Comparison of ENCODE assay signal across 8 cellular contexts in genomic region chr4:61200991-61201526, GRCh38. TPM values are rescaled to one million over a fixed set of nuclear protein-coding genes. Genes with fewer than 3 reads are reported as not detected.
DNase-seq lines count a peak whose midpoint lies in the region; ATAC-seq and TF ChIP-seq lines count a peak whose summit lies in the region.

No MANE protein-coding gene starts in this region.

- no peak for ATAC-seq in stimulated activated naive B cell treated with anti-CD40 and anti-IgM and Interleukin-4, amounts not matched to agents 10 μg/mL and 1 μg/mL and 100 μg/mL, for 72 hours (replicated peaks)
- ATAC-seq in activated T-cell treated with anti-CD3 and anti-CD28 coated beads, Interleukin-2, amount 50 U/mL, for 4 hours, result no peak

- peaks cover 40% of the 10 kb centered on the region for H3K4me1 Mint-ChIP-seq in brain
- H3K4me1 Mint-ChIP-seq in stimulated activated naive B cell treated with anti-CD40 and anti-IgM and Interleukin-4, amounts not matched to agents 10 μg/mL and 1 μg/mL and 100 μg/mL, for 72 hours, result peaks cover 7 to 16% of the 10 kb centered on the region in 2 donors
- H3K4me1 Mint-ChIP-seq in activated T-cell treated with anti-CD3 and anti-CD28 coated beads, Interleukin-2, amount 50 U/mL, for 4 hours (ENCODE audit: low read depth), result peaks cover 2% of the 10 kb centered on the region

- peaks cover 83% of the 10 kb centered on the region for H3K27me3 Mint-ChIP-seq in brain
- peaks cover 53 to 63% of the 10 kb centered on the region in 2 donors for H3K27me3 Mint-ChIP-seq in stimulated activated naive B cell treated with anti-CD40 and anti-IgM and Interleukin-4, amounts not matched to agents 10 μg/mL and 1 μg/mL and 100 μg/mL, for 72 hours
- H3K27me3 Mint-ChIP-seq in activated T-cell treated with anti-CD3 and anti-CD28 coated beads, Interleukin-2, amount 50 U/mL, for 4 hours (ENCODE audit: low read depth), result peaks cover 43% of the 10 kb centered on the region

- TF ChIP-seq CTCF in brain (conservative IDR thresholded peaks at IDR 0.05), result no peak

- H3K9me3 Mint-ChIP-seq in brain, result peaks cover 0 to 4% (median 0%) of the 10 kb centered on the region in 5 experiments
- no peaks in the 10 kb centered on the region for H3K9me3 Mint-ChIP-seq in stimulated activated naive B cell treated with anti-CD40 and anti-IgM and Interleukin-4, amounts not matched to agents 10 μg/mL and 1 μg/mL and 100 μg/mL, for 72 hours
- H3K9me3 Mint-ChIP-seq in activated T-cell treated with anti-CD3 and anti-CD28 coated beads, Interleukin-2, amount 50 U/mL, for 4 hours, result peaks cover 9% of the 10 kb centered on the region

- H3K4me3 Mint-ChIP-seq in brain, result peak overlapping the region; percentile 93 to 99 (median 97)
- no peak overlapping the region for H3K4me3 Mint-ChIP-seq in stimulated activated naive B cell treated with anti-CD40 and anti-IgM and Interleukin-4, amounts not matched to agents 10 μg/mL and 1 μg/mL and 100 μg/mL, for 72 hours
- H3K4me3 Mint-ChIP-seq in activated T-cell treated with anti-CD3 and anti-CD28 coated beads, Interleukin-2, amount 50 U/mL, for 4 hours, result no peak overlapping the region

- H3K36me3 Mint-ChIP-seq in brain, result no peaks in the 10 kb centered on the region
- H3K36me3 Mint-ChIP-seq in stimulated activated naive B cell treated with anti-CD40 and anti-IgM and Interleukin-4, amounts not matched to agents 10 μg/mL and 1 μg/mL and 100 μg/mL, for 72 hours, result peaks cover 0 to 6% of the 10 kb centered on the region in 2 donors
- H3K36me3 Mint-ChIP-seq in activated T-cell treated with anti-CD3 and anti-CD28 coated beads, Interleukin-2, amount 50 U/mL, for 4 hours (ENCODE audit: insufficient read depth), result no peaks in the 10 kb centered on the region

- peak overlapping the region; percentile 78 to 97 (median 96) for H3K27ac Mint-ChIP-seq in brain
- H3K27ac Mint-ChIP-seq in stimulated activated naive B cell treated with anti-CD40 and anti-IgM and Interleukin-4, amounts not matched to agents 10 μg/mL and 1 μg/mL and 100 μg/mL, for 72 hours, result peak overlapping the region; percentile 75

- peak; percentile 28 to 55 for DNase-seq in NCI-H524 (lab: John Stamatoyannopoulos, UW)
- DNase-seq in NCI-H524 treated with DMSO at 0.1 percent for 48 hours (lab: John Stamatoyannopoulos, UW), result no peak
- peak; percentile 27 for DNase-seq in iPS-NIHi7 (ENCODE audit: extremely low spot score)
- no peak for DNase-seq in stimulated activated naive B cell treated with anti-CD40 and anti-IgM and Interleukin-4, amounts not matched to agents 10 μg/mL and 1 μg/mL and 100 μg/mL, for 72 hours
- DNase-seq in COLO829 (ENCODE audit: low spot score), result no peak
- no peak for DNase-seq in activated T-cell treated with anti-CD3 and anti-CD28 coated beads, Interleukin-2, amount 50 U/mL, for 4 hours
- DNase-seq in NCI-H1436 (lab: John Stamatoyannopoulos, UW), result no peak

RNA-seq across cellular contexts. Expression of gene ADGRL3, which starts 0.9 kb away (rescaled TPM):
- 10.6 TPM for polyA plus RNA-seq in brain (ENCODE audit: insufficient read depth, low read depth, low replicate concordance)
- total RNA-seq in activated T-cell treated with anti-CD3 and anti-CD28 coated beads, Interleukin-2, amount 50 U/mL, for 4 hours, result not detected

Comparison
In these comparisons a context has a peak if more than half of its experiments do, and no peak if none do; other contexts are left out.
1. DNase-seq: peak in NCI-H524 (2 of 2) and iPS-NIHi7 (single experiment); none in NCI-H524 treated with DMSO at 0.1 percent for 48 hours (single experiment), stimulated activated naive B cell treated with anti-CD40 and anti-IgM and Interleukin-4, amounts not matched to agents 10 μg/mL and 1 μg/mL and 100 μg/mL, for 72 hours (single experiment), COLO829 (single experiment), activated T-cell treated with anti-CD3 and anti-CD28 coated beads, Interleukin-2, amount 50 U/mL, for 4 hours (single experiment) and NCI-H1436 (single experiment).
2. H3K4me3 Mint-ChIP-seq: peak in brain (5 of 5); none in stimulated activated naive B cell treated with anti-CD40 and anti-IgM and Interleukin-4, amounts not matched to agents 10 μg/mL and 1 μg/mL and 100 μg/mL, for 72 hours (0 of 2) and activated T-cell treated with anti-CD3 and anti-CD28 coated beads, Interleukin-2, amount 50 U/mL, for 4 hours (single experiment).